30 cellular contexts compared by ENCODE assay signal in genomic region chr17:76572201-76572910, GRCh38. TPM values are rescaled to one million over a fixed set of nuclear protein-coding genes. Genes with fewer than 3 reads are reported as not detected.
"Had no signal": no experiment of that assay in that cellular context is flagged by ENCODE, and none has a peak within 500 bp of the region (broad histone marks: within the 10 kb centered on the region; RNA-seq: fewer than 3 reads in every experiment).

No MANE protein-coding gene starts in this region.

- H3K4me3 Mint-ChIP-seq: activated naive CD4-positive, alpha-beta T cell treated with anti-CD3 and anti-CD28 coated beads, Interleukin-2, amount 50 U/mL, for 24 hours; activated naive CD8-positive, alpha-beta T cell treated with anti-CD3 and anti-CD28 coated beads, Interleukin-2, amount 50 U/mL, for 24 hours; natural killer cell; neural progenitor cell; T-helper 1 cell treated with Interleukin-12 subunit alpha and Interleukin-12 subunit beta and Interleukin-4 antibody, amounts not matched to agents 30 μg/mL and 1 μg/mL, for 36 hours; type B pancreatic cell had no signal

- H3K36me3 ChIP-seq: colonic mucosa, neural progenitor cell, uterus had no signal

- H3K9me3 ChIP-seq: colonic mucosa, esophagus squamous epithelium, left lung, uterus had no signal

- DNase-seq: activated CD4-positive, alpha-beta T cell treated with anti-CD3 and anti-CD28 coated beads for 48 hours; activated CD4-positive, alpha-beta T cell treated with anti-CD3 and anti-CD28 coated beads, Interleukin-2, amount 50 U/mL, for 48 hours; activated CD8-positive, alpha-beta memory T cell treated with anti-CD3 and anti-CD28 coated beads, Interleukin-2, amount 50 U/mL, for 48 hours; activated naive CD8-positive, alpha-beta T cell treated with anti-CD3 and anti-CD28 coated beads, Interleukin-2, amount 50 U/mL, for 24 hours; activated T-cell treated with anti-CD3 and anti-CD28 coated beads, Interleukin-2, amount 50 U/mL, for 48 hours; amygdala; colonic mucosa; effector CD8-positive, alpha-beta T cell; esophagus squamous epithelium; foreskin melanocyte; left lung; mesendoderm; natural killer cell; right cardiac atrium; stimulated activated CD4-positive, alpha-beta T cell treated with anti-CD3 and anti-CD28 coated beads, Interleukin-2, amount 100 ng/mL, for 48 hours; stimulated activated naive CD4-positive, alpha-beta T cell treated with Interleukin-2 at 50 U/mL for 16 hours; T-helper 9 cell; uterus had no signal

- H3K36me3 Mint-ChIP-seq: activated naive CD4-positive, alpha-beta T cell treated with anti-CD3 and anti-CD28 coated beads, Interleukin-2, amount 50 U/mL, for 24 hours; natural killer cell; neural progenitor cell had no signal

- H3K9ac ChIP-seq: neural progenitor cell had no signal

- H3K27ac ChIP-seq: colonic mucosa, epithelial cell of prostate, esophagus squamous epithelium, left lung, neural progenitor cell, uterus, VCaP had no signal

- H3K9me3 Mint-ChIP-seq: activated naive CD4-positive, alpha-beta T cell treated with anti-CD3 and anti-CD28 coated beads, Interleukin-2, amount 50 U/mL, for 24 hours; activated naive CD8-positive, alpha-beta T cell treated with anti-CD3 and anti-CD28 coated beads, Interleukin-2, amount 50 U/mL, for 24 hours; activated T-helper 2 cell treated with anti-CD3 and anti-CD28 coated beads, Interferon-gamma antibody, Interleukin-2, Interleukin-4, amounts not matched to agents 10 μg/mL and 5 μg/mL and 100 μg/mL, durations not matched to agents 14 hours and 24 hours and 36 hours; natural killer cell; neural progenitor cell; T-helper 1 cell treated with Interleukin-12 subunit alpha and Interleukin-12 subunit beta and Interleukin-4 antibody, amounts not matched to agents 30 μg/mL and 1 μg/mL, for 36 hours; type B pancreatic cell had no signal

- ATAC-seq: activated naive CD8-positive, alpha-beta T cell treated with anti-CD3 and anti-CD28 coated beads, Interleukin-2, amount 50 U/mL, for 24 hours; left lung; natural killer cell; right cardiac atrium had no signal

- H3K27ac Mint-ChIP-seq: activated naive CD4-positive, alpha-beta T cell treated with anti-CD3 and anti-CD28 coated beads, Interleukin-2, amount 50 U/mL, for 24 hours; activated naive CD8-positive, alpha-beta T cell treated with anti-CD3 and anti-CD28 coated beads, Interleukin-2, amount 50 U/mL, for 24 hours; activated T-helper 2 cell treated with anti-CD3 and anti-CD28 coated beads, Interferon-gamma antibody, Interleukin-2, Interleukin-4, amounts not matched to agents 10 μg/mL and 5 μg/mL and 100 μg/mL, durations not matched to agents 14 hours and 24 hours and 36 hours; natural killer cell; neural progenitor cell; T-helper 1 cell treated with Interleukin-12 subunit alpha and Interleukin-12 subunit beta and Interleukin-4 antibody, amounts not matched to agents 30 μg/mL and 1 μg/mL, for 36 hours; type B pancreatic cell had no signal

- H3K4me1 ChIP-seq: colonic mucosa, uterus had no signal

- H3K27me3 ChIP-seq: colonic mucosa, esophagus squamous epithelium, left lung, uterus had no signal

- H3K4me3 ChIP-seq: colonic mucosa, esophagus squamous epithelium, left lung, lung, neural progenitor cell, uterus had no signal

- H3K27me3 Mint-ChIP-seq: activated naive CD4-positive, alpha-beta T cell treated with anti-CD3 and anti-CD28 coated beads, Interleukin-2, amount 50 U/mL, for 24 hours; activated naive CD8-positive, alpha-beta T cell treated with anti-CD3 and anti-CD28 coated beads, Interleukin-2, amount 50 U/mL, for 24 hours; type B pancreatic cell had no signal

- FAIRE-seq: endometrium, TTC549 had no signal

RNA-seq across cellular contexts. Expression of gene ST6GALNAC2, which starts 13.3 kb away (rescaled TPM):
- total RNA-seq: activated CD8-positive, alpha-beta memory T cell treated with anti-CD3 and anti-CD28 coated beads for 36 hours; temporal lobe had no signal

RNA-seq across cellular contexts. Expression of gene PRCD, which starts 32.5 kb away (rescaled TPM):
- total RNA-seq: activated T-helper 2 cell treated with anti-CD3 and anti-CD28 coated beads, Interferon-gamma antibody, Interleukin-2, Interleukin-4, amounts not matched to agents 10 μg/mL and 5 μg/mL and 100 μg/mL, durations not matched to agents 14 hours and 24 hours and 36 hours had no signal

RNA-seq across cellular contexts. Expression of gene CYGB, which starts 34.8 kb away (rescaled TPM):
- total RNA-seq: activated CD8-positive, alpha-beta memory T cell treated with anti-CD3 and anti-CD28 coated beads for 36 hours; activated T-helper 2 cell treated with anti-CD3 and anti-CD28 coated beads, Interferon-gamma antibody, Interleukin-2, Interleukin-4, amounts not matched to agents 10 μg/mL and 5 μg/mL and 100 μg/mL, durations not matched to agents 14 hours and 24 hours and 36 hours had no signal
